Comparison of ENCODE assay signal across 29 cellular contexts in genomic region chr10:133128126-133129081, GRCh38. TPM values are rescaled to one million over a fixed set of nuclear protein-coding genes. Genes with fewer than 3 reads are reported as not detected.
DNase-seq lines count a peak whose midpoint lies in the region; ATAC-seq, FAIRE-seq and TF ChIP-seq lines count a peak whose summit lies in the region.
"Had no signal": no experiment of that assay in that cellular context is flagged by ENCODE, and none has a peak within 500 bp of the region (broad histone marks: within the 10 kb centered on the region; RNA-seq: fewer than 3 reads in every experiment).

No MANE protein-coding gene starts in this region.

- H3K9me3 ChIP-seq in kidney (ENCODE audit: control insufficient read depth in 1 of 2, low read length in 2 of 2), result no peaks in the 10 kb centered on the region
- no peaks in the 10 kb centered on the region for H3K9me3 ChIP-seq in psoas muscle
- H3K9me3 ChIP-seq: A549, mucosa of descending colon, pancreas had no signal

- FAIRE-seq in GM12892 (lab: Jason Lieb, UNC) (no peak), kidney (lab: Jason Lieb, UNC) (no peak)
- FAIRE-seq: A549, endothelial cell of umbilical vein, H54, islet of Langerhans, pancreas had no signal

- H3K4me3 ChIP-seq in kidney (ENCODE audit: low read length in 2 of 2) (no peak overlapping the region), psoas muscle (no peak overlapping the region)
- H3K4me3 ChIP-seq: A549, dorsolateral prefrontal cortex, lung, mucosa of descending colon, pancreas, PC-9 had no signal

- DNase-seq in activated T-cell treated with anti-CD3 and anti-CD28 coated beads, Interleukin-2, amount 50 U/mL, for 1 hour, result peak; percentile 11
- no peak for DNase-seq in activated T-cell treated with anti-CD3 and anti-CD28 coated beads for 4 hours
- peak; percentile 28 for DNase-seq in GM12892 (ENCODE audit: insufficient read length)
- peak; percentile 75 for DNase-seq in kidney
- DNase-seq in psoas muscle, result peak; percentile 12 to 42
- DNase-seq in SW480 (ENCODE audit: low spot score), result no peak
- DNase-seq in 8988T, result no peak
- DNase-seq in GM10266 (ENCODE audit: extremely low spot score), result no peak
- DNase-seq: AML-193, DMS153, IMR-90, NCI-H1048, NCI-H187, NCI-H2171, NCI-H524, PC-9, SIG-M5 had no signal

- intact Hi-C loops in kidney (cut with DNase I) (no loop called here), psoas muscle (cut with DNase I) (loop anchor here in 1 of 2 donors (10.0 kb wide), 1 partner anchor 474 kb away; no protein-coding TSS in a partner anchor)

- no peak overlapping the region for H3K9ac ChIP-seq in kidney (ENCODE audit: low read length in 2 of 2)

- H3K27ac ChIP-seq in kidney (ENCODE audit: low read depth in 2 of 2, low read length in 2 of 2), result no peak overlapping the region
- H3K27ac ChIP-seq in psoas muscle, result no peak overlapping the region
- H3K27ac ChIP-seq: A549, dorsolateral prefrontal cortex, pancreas, PC-9, WERI-Rb-1 had no signal

- 95 to 97% (median 96%) methylated on average over 79 to 84 of the region's 84 CpGs for WGBS in psoas muscle, 3 donors

- TF ChIP-seq CTCF in kidney (IDR thresholded peaks at IDR 0.05; ENCODE audit: borderline replicate concordance, extremely low read depth, insufficient read depth) (no peak), psoas muscle (IDR thresholded peaks at IDR 0.05) (no peak), GM10266 (IDR thresholded peaks at IDR 0.05; ENCODE audit: control insufficient read depth, insufficient read depth, low read depth, missing control alignments) (no peak)

- H3K4me1 ChIP-seq in kidney (ENCODE audit: control insufficient read depth in 1 of 2, insufficient read depth in 1 of 2, low read depth in 1 of 2, low read length in 2 of 2) (no peaks in the 10 kb centered on the region), psoas muscle (no peaks in the 10 kb centered on the region)
- H3K4me1 ChIP-seq: A549, pancreas had no signal

- peaks cover 0 to 3% (median 2%) of the 10 kb centered on the region in 3 donors for H3K27me3 ChIP-seq in psoas muscle (ENCODE audit: insufficient read depth in 3 of 3, low read length in 2 of 3)
- H3K27me3 ChIP-seq: pancreas had no signal

- ATAC-seq in psoas muscle, result no peak
- ATAC-seq: activated naive CD8-positive, alpha-beta T cell treated with anti-CD3 and anti-CD28 coated beads, Interleukin-2, amount 50 U/mL, for 24 hours; pancreas had no signal

- no peak for TF ChIP-seq POLR2A in GM12892 (IDR thresholded peaks at IDR 0.05; ENCODE audit: low read depth, low read length)

- H3K36me3 ChIP-seq in kidney (ENCODE audit: control insufficient read depth in 1 of 2, insufficient read depth in 2 of 2, low read length in 2 of 2) (no peaks in the 10 kb centered on the region), psoas muscle (ENCODE audit: insufficient read depth in 1 of 2, low read depth in 1 of 2) (no peaks in the 10 kb centered on the region)
- H3K36me3 ChIP-seq: pancreas, WERI-Rb-1 had no signal

RNA-seq across cellular contexts. Expression of gene KNDC1, which starts 31.6 kb away (rescaled TPM):
- polyA plus RNA-seq in GM12892 (2012; ENCODE audit: missing spikeins), result 0.04 TPM
- total RNA-seq in kidney (8.7 TPM), psoas muscle (under 1 TPM in 1 of 4 donors, not detected in 3; 0.10 TPM)
- polyA plus RNA-seq in kidney (ENCODE audit: insufficient read depth, low read depth, low replicate concordance) (0.43 TPM), psoas muscle (under 1 TPM in 2 of 3 donors, not detected in 1; under 0.01 to 0.01 TPM)
- total RNA-seq: CD8-positive, alpha-beta memory T cell; endothelial cell of umbilical vein; glomerular endothelial cell had no signal
- polyA plus RNA-seq: endothelial cell of umbilical vein had no signal

RNA-seq across cellular contexts. Expression of gene ADGRA1, which starts 40.7 kb away (rescaled TPM):
- not detected for polyA plus RNA-seq in GM12892 (2012; ENCODE audit: missing spikeins)
- 0.91 TPM for total RNA-seq in kidney
- 1.1 TPM for polyA plus RNA-seq in kidney (ENCODE audit: insufficient read depth, low read depth, low replicate concordance)
- total RNA-seq in psoas muscle, result under 1 TPM in 3 of 4 donors, not detected in 1; 0.06 to 0.84 (median 0.44) TPM
- polyA plus RNA-seq in psoas muscle, result under 1 TPM in 2 of 3 donors, not detected in 1; 0.05 to 0.08 TPM
- total RNA-seq: CD8-positive, alpha-beta memory T cell; endothelial cell of umbilical vein; glomerular endothelial cell; IMR-90; PC-9 had no signal
- polyA plus RNA-seq: A549; CD8-positive, alpha-beta memory T cell; endothelial cell of umbilical vein; IMR-90 had no signal

Comparison
In these comparisons a context has a peak if more than half of its experiments do, and no peak if none do; other contexts are left out.
1. DNase-seq: peak in activated T-cell treated with anti-CD3 and anti-CD28 coated beads, Interleukin-2, amount 50 U/mL, for 1 hour (single experiment), GM12892 (single experiment), kidney (single experiment) and psoas muscle (2 of 2); none in activated T-cell treated with anti-CD3 and anti-CD28 coated beads for 4 hours (single experiment), SW480 (single experiment), 8988T (single experiment) and GM10266 (single experiment).